Comparison of ENCODE assay signal across 25 cellular contexts in the genomic region with DNA sequence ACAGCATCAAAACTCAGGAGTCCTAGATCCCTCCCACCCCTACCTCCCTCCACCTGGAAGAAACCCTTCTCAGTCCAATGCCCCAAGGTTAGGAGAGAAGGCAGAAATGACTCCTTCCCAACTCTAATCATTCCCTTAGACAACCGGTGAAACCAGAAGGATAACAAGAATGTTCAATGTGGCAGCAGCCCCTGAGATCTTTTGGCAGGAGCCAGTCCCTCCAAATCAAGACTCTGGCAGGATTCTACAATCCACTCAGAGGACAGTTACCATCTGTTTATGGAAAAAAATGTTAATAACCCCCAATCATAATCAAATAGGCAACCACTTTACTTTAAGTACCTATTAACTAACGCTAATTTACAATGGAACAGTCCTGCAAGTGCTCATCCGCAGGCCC.
"Had no signal": no experiment of that assay in that cellular context is flagged by ENCODE, and none has a peak within 500 bp of the region (broad histone marks: within the 10 kb centered on the region; RNA-seq: fewer than 3 reads in every experiment).

No MANE protein-coding gene starts in this region.

- DNase-seq: endodermal cell; erythroblast; foreskin keratinocyte; head of caudate nucleus; kidney; left cardiac atrium; left ventricle myocardium inferior; mesenchymal stem cell; midbrain; nucleus accumbens; ovary; sigmoid colon; stimulated activated CD4-positive, alpha-beta T cell treated with anti-CD3 and anti-CD28 coated beads, Interleukin-2, amount 100 ng/mL, for 24 hours; stimulated activated CD4-positive, alpha-beta T cell treated with anti-CD3 and anti-CD28 coated beads, Interleukin-4, amount 100 ng/mL, for 4 hours; stimulated activated naive B cell treated with anti-CD40 and anti-IgM and Interleukin-4, amounts not matched to agents 10 μg/mL and 1 μg/mL and 100 μg/mL, for 72 hours; stimulated activated naive CD8-positive, alpha-beta T cell treated with anti-CD3 and anti-CD28 coated beads, Interleukin-15, amount 100 ng/mL, for 72 hours; testis; upper lobe of right lung had no signal

- H3K4me3 ChIP-seq: hepatocyte, left ventricle myocardium inferior, lung, neural progenitor cell, ovary, right atrium auricular region, sigmoid colon, skin epidermis, testis, tibial nerve, upper lobe of right lung, vagina had no signal

- H3K27ac ChIP-seq: foreskin keratinocyte, hepatocyte, left ventricle myocardium inferior, neural progenitor cell, ovary, right atrium auricular region, sigmoid colon, skin epidermis, testis, tibial nerve, upper lobe of right lung, vagina had no signal

- H3K9ac ChIP-seq: neural progenitor cell had no signal

- H3K9me3 ChIP-seq: left ventricle myocardium inferior, ovary, right atrium auricular region, sigmoid colon, testis, tibial nerve, upper lobe of right lung, vagina had no signal

- H3K4me2 ChIP-seq: hepatocyte, neural progenitor cell had no signal

- H3K4me1 ChIP-seq: foreskin keratinocyte, left ventricle myocardium inferior, neural progenitor cell, right atrium auricular region, testis, upper lobe of right lung had no signal

- H2AFZ ChIP-seq: hepatocyte, neural progenitor cell had no signal

- H3K79me2 ChIP-seq: hepatocyte had no signal

- H3K27me3 ChIP-seq: foreskin keratinocyte, hepatocyte, neural progenitor cell, ovary, right atrium auricular region, sigmoid colon, testis, tibial nerve, upper lobe of right lung, vagina had no signal

- ATAC-seq: foreskin keratinocyte; left cardiac atrium; stimulated activated naive B cell treated with anti-CD40 and anti-IgM and Interleukin-4, amounts not matched to agents 10 μg/mL and 1 μg/mL and 100 μg/mL, for 72 hours; stimulated activated naive CD8-positive, alpha-beta T cell treated with anti-CD3 and anti-CD28 coated beads, Interleukin-15, amount 100 ng/mL, for 72 hours; upper lobe of right lung had no signal

- H3K36me3 ChIP-seq: left ventricle myocardium inferior, neural progenitor cell, ovary, right atrium auricular region, sigmoid colon, upper lobe of right lung, vagina had no signal
